16 cellular contexts compared by ENCODE assay signal in genomic region chr11:102138223-102138622, GRCh38. TPM values are rescaled to one million over a fixed set of nuclear protein-coding genes. Genes with fewer than 3 reads are reported as not detected.
DNase-seq lines count a peak whose midpoint lies in the region; ATAC-seq, FAIRE-seq and TF ChIP-seq lines count a peak whose summit lies in the region.
"Had no signal": no experiment of that assay in that cellular context is flagged by ENCODE, and none has a peak within 500 bp of the region (broad histone marks: within the 10 kb centered on the region; RNA-seq: fewer than 3 reads in every experiment).

No MANE protein-coding gene starts in this region.

- DNase-seq in A549 (ENCODE audit: low read depth in 1 of 2, low spot score in 1 of 2) (no peak), HT1080 (ENCODE audit: low read depth) (peak; percentile 28), breast epithelium (ENCODE audit: low spot score in 2 of 2) (no peak), osteocyte (ENCODE audit: extremely low spot score, unreplicated experiment) (no peak), DMS153 (lab: John Stamatoyannopoulos, UW) (no peak)
- no peak for DNase-seq in effector CD8-positive, alpha-beta T cell (lab: John Stamatoyannopoulos, UW)
- no peak for DNase-seq in effector memory CD8-positive, alpha-beta T cell
- DNase-seq: activated CD4-positive, alpha-beta T cell treated with anti-CD3 and anti-CD28 coated beads, Interleukin-2, amount 50 U/mL, for 48 hours; amygdala; effector memory CD4-positive, alpha-beta T cell; left colon; MM.1S; naive thymus-derived CD8-positive, alpha-beta T cell; NCI-H2081 treated with DMSO at 0.1 percent for 48 hours had no signal

- TF ChIP-seq CTCF in A549 (IDR thresholded peaks at IDR 0.05) (no peak), breast epithelium (IDR thresholded peaks at IDR 0.05) (no peak), osteocyte (IDR thresholded peaks at IDR 0.05) (no peak)

- ATAC-seq in A549 (no peak), HG02870 (IDR thresholded peaks at IDR 0.05; ENCODE audit: unreplicated experiment) (no peak)
- no peak for ATAC-seq in effector memory CD8-positive, alpha-beta T cell (replicated peaks)
- ATAC-seq: left colon; naive thymus-derived CD8-positive, alpha-beta T cell had no signal

- peaks cover 5% of the 10 kb centered on the region for H3K36me3 Mint-ChIP-seq in osteocyte (ENCODE audit: unreplicated experiment)
- peaks cover 5% of the 10 kb centered on the region for H3K36me3 Mint-ChIP-seq in effector memory CD8-positive, alpha-beta T cell (ENCODE audit: insufficient read depth)
- H3K36me3 Mint-ChIP-seq: naive thymus-derived CD8-positive, alpha-beta T cell had no signal

- H3K27me3 Mint-ChIP-seq in osteocyte (ENCODE audit: unreplicated experiment), result no peaks in the 10 kb centered on the region
- peaks cover 0 to 16% of the 10 kb centered on the region in 2 donors for H3K27me3 Mint-ChIP-seq in effector memory CD8-positive, alpha-beta T cell

- H3K4me2 ChIP-seq in A549, result peak overlapping the region; percentile 42; the same call in 2 of the 3 replicates

- 97% methylated on average over 2 of the region's 2 CpGs for WGBS in A549 (ENCODE audit: missing lambda C conversion rate)

- POLR2A ChIA-PET in A549 (lab: Yijun Ruan, JAX), result no interaction called here

- peak overlapping the region in 1 of 2 experiments; percentile 52; a peak in 1 of 6 replicates for H3K27ac ChIP-seq in A549
- peak overlapping the region; percentile 41 to 60 for H3K27ac ChIP-seq in breast epithelium

- FAIRE-seq in A549 (lab: Jason Lieb, UNC), result no peak
- FAIRE-seq: D721Med had no signal

- H3K9me3 Mint-ChIP-seq in osteocyte (ENCODE audit: unreplicated experiment), result no peaks in the 10 kb centered on the region
- H3K9me3 Mint-ChIP-seq in effector memory CD8-positive, alpha-beta T cell, result no peaks in the 10 kb centered on the region

- H3K4me3 ChIP-seq in A549 (no peak overlapping the region), breast epithelium (no peak overlapping the region)

- TF ChIP-seq EP300 in A549 (IDR thresholded peaks at IDR 0.05), result no peak

- H3K27me3 ChIP-seq in breast epithelium, result no peaks in the 10 kb centered on the region

- H3K4me1 ChIP-seq in A549 (peaks cover 15% of the 10 kb centered on the region), breast epithelium (no peaks in the 10 kb centered on the region)

- intact Hi-C loops in breast epithelium (cut with DNase I; ENCODE audit: low total_unique reads), result no loop called here

- CTCF ChIA-PET in A549 (lab: Yijun Ruan, JAX), result no interaction called here

- H3K36me3 ChIP-seq in breast epithelium, result no peaks in the 10 kb centered on the region

- TF ChIP-seq POLR2A in A549 (IDR thresholded peaks at IDR 0.05; ENCODE audit: low read length), result no peak
- no peak for TF ChIP-seq POLR2A in breast epithelium (IDR thresholded peaks at IDR 0.05)

- H3K9me3 ChIP-seq in A549 (no peaks in the 10 kb centered on the region), breast epithelium (no peaks in the 10 kb centered on the region)

- peaks cover 49% of the 10 kb centered on the region for H3K4me1 Mint-ChIP-seq in osteocyte (ENCODE audit: unreplicated experiment)
- H3K4me1 Mint-ChIP-seq in effector memory CD8-positive, alpha-beta T cell (ENCODE audit: low read depth in 2 of 2), result no peaks in the 10 kb centered on the region
- H3K4me1 Mint-ChIP-seq: naive thymus-derived CD8-positive, alpha-beta T cell had no signal

- no peak for TF ChIP-seq RAD21 in A549 (conservative IDR thresholded peaks at IDR 0.05 in 1 of 2, IDR thresholded peaks at IDR 0.05 in 1 of 2)

- no peak overlapping the region for H3K4me3 Mint-ChIP-seq in osteocyte (ENCODE audit: unreplicated experiment)
- no peak overlapping the region for H3K4me3 Mint-ChIP-seq in effector memory CD8-positive, alpha-beta T cell
- H3K4me3 Mint-ChIP-seq: naive thymus-derived CD8-positive, alpha-beta T cell had no signal

- H3K27ac Mint-ChIP-seq in osteocyte (ENCODE audit: unreplicated experiment), result peak overlapping the region; percentile 84
- no peak overlapping the region for H3K27ac Mint-ChIP-seq in effector memory CD8-positive, alpha-beta T cell
- H3K27ac Mint-ChIP-seq: naive thymus-derived CD8-positive, alpha-beta T cell had no signal

TF ChIP-seq in A549, 52 proteins besides CTCF, POLR2A, EP300 and RAD21:
- TF ChIP-seq FOSL2 (IDR thresholded peaks at IDR 0.05) (no peak), FOSL2 (CRISPR knock-in tag; IDR thresholded peaks at IDR 0.05) (no peak), EHF (CRISPR knock-in tag; IDR thresholded peaks at IDR 0.05) (no peak), JUN (IDR thresholded peaks at IDR 0.05) (no peak), ELK1 (IDR thresholded peaks at IDR 0.05; ENCODE audit: low read depth, low read length) (no peak), GATA3 (IDR thresholded peaks at IDR 0.05; ENCODE audit: borderline replicate concordance) (no peak), CBX8 (IDR thresholded peaks at IDR 0.05) (no peak)
- TF ChIP-seq, protein P1, sequence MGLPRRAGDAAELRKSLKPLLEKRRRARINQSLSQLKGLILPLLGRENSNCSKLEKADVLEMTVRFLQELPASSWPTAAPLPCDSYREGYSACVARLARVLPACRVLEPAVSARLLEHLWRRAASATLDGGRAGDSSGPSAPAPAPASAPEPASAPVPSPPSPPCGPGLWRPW (IDR thresholded peaks at IDR 0.05), result no peak

RNA-seq across cellular contexts. Expression of gene YAP1, which starts 28.0 kb away (rescaled TPM):
- polyA plus RNA-seq in A549 (2011; rRNA removed) (48.0 and 73.6 TPM in 2 replicates), A549 (2017; fragmentation: RNase III; extraction: RNeasy Plus Mini Kit Qiagen cat#74134 plus additional on column Dnase treatment) (36.4 to 40.4 TPM (median 39.6 TPM) in 3 replicates)
- polyA plus RNA-seq in A549 (2012; cell fraction: cytosol; rRNA removed), result 23.1 and 30.4 TPM in 2 replicates
- polyA plus RNA-seq in A549 (2012; cell fraction: nucleus; rRNA removed), result 25.1 and 25.8 TPM in 2 replicates
- polyA minus RNA-seq in A549 (2011; rRNA and poly(A)+ RNA removed), result 140 and 142 TPM in 2 replicates
- total RNA-seq in HT1080 (2014; rRNA removed; shearing (Covaris generic)), result 86.4 and 139 TPM in 2 replicates
- 82.2 and 97.8 TPM in 2 replicates for polyA plus RNA-seq in HT1080 (2015; cell fraction: cytosol; rRNA removed)
- 88.9 and 92.4 TPM in 2 replicates for polyA plus RNA-seq in HT1080 (2015; cell fraction: nucleus; rRNA removed)
- total RNA-seq in breast epithelium (100 to 1,000 TPM; 179 to 215 (median 184) TPM), osteocyte (126 and 128 TPM in 2 replicates)
- total RNA-seq: naive thymus-derived CD8-positive, alpha-beta T cell had no signal
- polyA plus RNA-seq: naive thymus-derived CD8-positive, alpha-beta T cell had no signal
